In genomic region chr2:127516031-127516430, GRCh38 we compare ENCODE assay signal across 13 cellular contexts. TPM values are rescaled to one million over a fixed set of nuclear protein-coding genes. Genes with fewer than 3 reads are reported as not detected.
DNase-seq lines count a peak whose midpoint lies in the region; ATAC-seq, FAIRE-seq and TF ChIP-seq lines count a peak whose summit lies in the region.
"Had no signal": no experiment of that assay in that cellular context is flagged by ENCODE, and none has a peak within 500 bp of the region (broad histone marks: within the 10 kb centered on the region; RNA-seq: fewer than 3 reads in every experiment).

No MANE protein-coding gene starts in this region.

- H3K27ac Mint-ChIP-seq in stimulated activated naive CD8-positive, alpha-beta T cell treated with anti-CD3 and anti-CD28 coated beads, Interleukin-15, amount 100 ng/mL, for 72 hours: no peak overlapping the region
- no peak overlapping the region for H3K27ac Mint-ChIP-seq in activated naive CD4-positive, alpha-beta T cell treated with anti-CD3 and anti-CD28 coated beads, Interleukin-2, amount 50 U/mL, for 72 hours

- H3K4me1 ChIP-seq in GM23248 (ENCODE audit: insufficient read depth): peaks cover 36% of the 10 kb centered on the region
- H3K4me1 ChIP-seq in GM12878 (ENCODE audit: control insufficient read depth, insufficient read depth, low read length): no peaks in the 10 kb centered on the region; the same call in 1 of the 2 replicates
- H3K4me1 ChIP-seq: parathyroid adenoma had no signal

- peak; percentile 23 for FAIRE-seq in GM12878 (lab: Jason Lieb, UNC)

- no peaks in the 10 kb centered on the region for H3K9me2 ChIP-seq in GM23248 (ENCODE audit: insufficient read depth)

- no peak overlapping the region for H3K4me3 Mint-ChIP-seq in stimulated activated naive CD8-positive, alpha-beta T cell treated with anti-CD3 and anti-CD28 coated beads, Interleukin-15, amount 100 ng/mL, for 72 hours
- H3K4me3 Mint-ChIP-seq: activated T-cell treated with anti-CD3 and anti-CD28 coated beads, Interleukin-2, amount 50 U/mL, for 24 hours had no signal

- in situ Hi-C loops in GM23248 (cut with MboI): no loop called here
- in situ Hi-C loops in GM12878 (cut with MboI): no loop called here

- peaks cover 64% of the 10 kb centered on the region for H3K4me1 Mint-ChIP-seq in stimulated activated naive CD8-positive, alpha-beta T cell treated with anti-CD3 and anti-CD28 coated beads, Interleukin-15, amount 100 ng/mL, for 72 hours

- TF ChIP-seq POLR2A in GM12878 (IDR thresholded peaks at IDR 0.05; ENCODE audit: low read depth, low read length): no peak

- H2AFZ ChIP-seq in GM23248 (no peak overlapping the region), GM12878 (ENCODE audit: control insufficient read depth, low read depth, low read length) (no peak overlapping the region)
- H2AFZ ChIP-seq: parathyroid adenoma had no signal

- TF ChIP-seq CTCF in GM12878 (IDR thresholded peaks at IDR 0.05 in 2 of 3, conservative IDR thresholded peaks at IDR 0.05 in 1 of 3; ENCODE audit: control insufficient read depth in 2 of 3, extremely low read depth in 1 of 3, insufficient read depth in 1 of 3, low read depth in 3 of 3, low read length in 3 of 3): no peak

- H3K27me3 ChIP-seq in GM23248 (replicated peaks; ENCODE audit: insufficient read depth) (no peaks in the 10 kb centered on the region), GM12878 (replicated peaks in 1 of 2; ENCODE audit: control insufficient read depth in 2 of 2, insufficient read depth in 2 of 2, low read length in 1 of 2) (no peaks in the 10 kb centered on the region)

- H3K79me2 ChIP-seq in GM23248 (ENCODE audit: insufficient read depth): peaks cover 91% of the 10 kb centered on the region
- H3K79me2 ChIP-seq in GM12878 (ENCODE audit: control insufficient read depth, insufficient read depth, low read length): peaks cover 48% of the 10 kb centered on the region

- H3K9ac ChIP-seq in GM23248 (peak overlapping the region; percentile 91), GM12878 (ENCODE audit: control insufficient read depth, insufficient read depth, low read length) (no peak overlapping the region)
- H3K9ac ChIP-seq: parathyroid adenoma had no signal

- 2 to 3% methylated on average over 10 of the region's 10 CpGs for WGBS in GM23248 (ENCODE audit: low coverage in 1 of 2, low lambda C conversion rate in 2 of 2, missing lambda C conversion rate in 2 of 2), 2 experiments
- 91% methylated on average over 10 of the region's 10 CpGs for WGBS in GM12878 (ENCODE audit: insufficient coverage, insufficient replicate concordance, low lambda C conversion rate, missing lambda C conversion rate)

- TF ChIP-seq RAD21 in GM12878 (IDR thresholded peaks at IDR 0.05; ENCODE audit: insufficient read depth, low read depth, low read length): no peak

- BruUV-seq in GM12878 (replicated peaks; lab: Mats Ljungman, UMichigan): no TSS peak

- RAD21 ChIA-PET in GM12878 (lab: Charles Lee; ENCODE audit: unreplicated experiment): no interaction called here

- H3F3A ChIP-seq in GM23248 (ENCODE audit: insufficient read depth): peaks cover 51% of the 10 kb centered on the region

- H3K4me3 ChIP-seq in GM23248 (peak overlapping the region; percentile 44), GM12878 (no peak overlapping the region), skin epidermis (no peak overlapping the region)

- H3K9me3 ChIP-seq in GM23248 (ENCODE audit: low read depth) (no peaks in the 10 kb centered on the region), GM12878 (replicated peaks; ENCODE audit: control insufficient read depth, insufficient read depth, low read length) (no peaks in the 10 kb centered on the region; the same call in 2 of the 3 replicates)

- no peaks in the 10 kb centered on the region for H3K27me3 Mint-ChIP-seq in stimulated activated naive CD8-positive, alpha-beta T cell treated with anti-CD3 and anti-CD28 coated beads, Interleukin-15, amount 100 ng/mL, for 72 hours
- H3K27me3 Mint-ChIP-seq: activated T-cell treated with anti-CD3 and anti-CD28 coated beads, Interleukin-2, amount 50 U/mL, for 24 hours had no signal

- H4K20me1 ChIP-seq in GM23248 (ENCODE audit: insufficient read depth) (no peaks in the 10 kb centered on the region), GM12878 (ENCODE audit: control insufficient read depth, insufficient read depth) (peaks cover 3% of the 10 kb centered on the region; the same call in 1 of the 2 replicates)

- CTCF ChIA-PET in GM12878 (lab: Yijun Ruan, JAX): interaction anchor here (0.7 kb wide), 1 partner anchor 713 kb away, joined by 3 read pairs; no protein-coding TSS in a partner anchor

- H3K4me2 ChIP-seq in GM23248 (ENCODE audit: unreplicated experiment) (peak overlapping the region; percentile 83), GM12878 (ENCODE audit: control insufficient read depth, insufficient read depth) (no peak overlapping the region)

- H3K9me3 Mint-ChIP-seq in stimulated activated naive CD8-positive, alpha-beta T cell treated with anti-CD3 and anti-CD28 coated beads, Interleukin-15, amount 100 ng/mL, for 72 hours: no peaks in the 10 kb centered on the region
- H3K9me3 Mint-ChIP-seq in activated naive CD4-positive, alpha-beta T cell treated with anti-CD3 and anti-CD28 coated beads, Interleukin-2, amount 50 U/mL, for 72 hours: no peaks in the 10 kb centered on the region
- H3K9me3 Mint-ChIP-seq: activated T-cell treated with anti-CD3 and anti-CD28 coated beads, Interleukin-2, amount 50 U/mL, for 24 hours had no signal

- intact Hi-C loops in GM12878 (cut with micrococcal nuclease; ENCODE audit: unreplicated experiment): no loop called here

- peaks cover 23% of the 10 kb centered on the region; the same call in 1 of the 2 replicates for H3K36me3 ChIP-seq in GM23248 (ENCODE audit: low read depth)
- peaks cover 7 to 33% of the 10 kb centered on the region in 2 experiments; a peak in 3 of 4 replicates for H3K36me3 ChIP-seq in GM12878 (ENCODE audit: control insufficient read depth in 2 of 2, insufficient read depth in 2 of 2, low read length in 1 of 2)

- TF ChIP-seq EP300 in GM12878 (IDR thresholded peaks at IDR 0.05; ENCODE audit: borderline replicate concordance in 1 of 2, control insufficient read depth in 1 of 2, low read depth in 2 of 2, low read length in 2 of 2): no peak

- ATAC-seq in GM12878: no peak
- no peak for ATAC-seq in stimulated activated naive CD8-positive, alpha-beta T cell treated with anti-CD3 and anti-CD28 coated beads, Interleukin-15, amount 100 ng/mL, for 72 hours
- no peak for ATAC-seq in activated naive CD4-positive, alpha-beta T cell treated with anti-CD3 and anti-CD28 coated beads, Interleukin-2, amount 50 U/mL, for 72 hours

- SMC1A ChIA-PET in GM12878 (lab: Charles Lee; ENCODE audit: uncharacterized antibody, unreplicated experiment): interaction anchor here (0.6 kb wide), 1 partner anchor 42 kb away, joined by 3 read pairs; no protein-coding TSS in a partner anchor

- peak; percentile 99 for DNase-seq in GM23248
- DNase-seq in GM12878 (ENCODE audit: low read depth, low spot score): no peak
- peak; percentile 45 to 74 for DNase-seq in hippocampal formation (lab: John Stamatoyannopoulos, UW)
- DNase-seq in DMS114 treated with DMSO at 0.1 percent for 48 hours (lab: John Stamatoyannopoulos, UW; ENCODE audit: unreplicated experiment): no peak
- DNase-seq in NCI-H69 (lab: John Stamatoyannopoulos, UW): no peak
- DNase-seq in stimulated activated naive CD8-positive, alpha-beta T cell treated with anti-CD3 and anti-CD28 coated beads, Interleukin-15, amount 100 ng/mL, for 72 hours: no peak
- no peak for DNase-seq in activated naive CD4-positive, alpha-beta T cell treated with anti-CD3 and anti-CD28 coated beads, Interleukin-2, amount 50 U/mL, for 72 hours (ENCODE audit: low spot score in 2 of 2)
- DNase-seq: activated T-cell treated with anti-CD3 and anti-CD28 coated beads, Interleukin-2, amount 50 U/mL, for 24 hours; EL; NCI-H1417 treated with DMSO at 0.1 percent for 48 hours had no signal

- peaks cover 8 to 18% of the 10 kb centered on the region in 2 donors for H3K36me3 Mint-ChIP-seq in activated naive CD4-positive, alpha-beta T cell treated with anti-CD3 and anti-CD28 coated beads, Interleukin-2, amount 50 U/mL, for 72 hours

- H3K27ac ChIP-seq in GM23248 (peak overlapping the region; percentile 100), GM12878 (ENCODE audit: control insufficient read depth, insufficient read depth) (no peak overlapping the region), skin epidermis (peak overlapping the region in 12 of 21 experiments; percentile 26 to 73 (median 60))
- H3K27ac ChIP-seq: parathyroid adenoma had no signal

- POLR2A ChIA-PET in GM12878 (lab: Charles Lee): interaction anchor here (1.8 kb wide), 1 partner anchor 9 kb away, joined by 5 read pairs; no protein-coding TSS in a partner anchor

RNA-seq across cellular contexts. Expression of gene IWS1, which starts 10.3 kb away (rescaled TPM):
- 23.3 and 32.4 TPM in 2 replicates for total RNA-seq in GM23248 (2014; rRNA removed; shearing (Covaris generic))
- 41.1 and 42.4 TPM in 2 replicates for polyA plus RNA-seq in GM23248 (2016; fragmentation: Nextera tagmentation; extraction: Ambion mirVana)
- total RNA-seq in GM12878 (2013; cell fraction: nucleolus; rRNA removed): 86.7 and 89.4 TPM in 2 replicates
- 41.0 and 47.9 TPM in 2 replicates for total RNA-seq in GM12878 (2014; rRNA removed)
- total RNA-seq in GM12878 (2014; rRNA removed; fragmentation: Illumina TruSeq; extraction: Trizol): 66.4 and 68.9 TPM in 2 replicates
- 43.8 and 45.9 TPM in 2 replicates for total RNA-seq in GM12878 (2021)
- 20.0 TPM for polyA plus RNA-seq in GM12878 (2011; ENCODE audit: low read depth)
- 48.6 and 68.4 TPM in 2 replicates for polyA plus RNA-seq in GM12878 (2011; rRNA removed)
- 20.2 and 21.2 TPM in 2 replicates for polyA plus RNA-seq in GM12878 (2011; cell fraction: cytosol; rRNA removed)
- 23.2 and 30.5 TPM in 2 replicates for polyA plus RNA-seq in GM12878 (2011; cell fraction: nucleus; rRNA removed)
- 33.5 and 36.2 TPM in 2 replicates for polyA plus RNA-seq in GM12878 (2012)
- 62.8 and 80.0 TPM in 2 replicates for polyA plus RNA-seq in GM12878 (2014; fragmentation: Illumina TruSeq; extraction: Trizol)
- 10 to 100 TPM; 21.9 to 34.2 TPM for polyA plus RNA-seq in GM12878 (2014; fragmentation: Nextera tagmentation; extraction: Ambion mirVana)
- 36.7 and 37.9 TPM in 2 replicates for polyA plus RNA-seq in GM12878 (2014; rRNA removed)
- 10 to 100 TPM; 45.6 to 53.7 TPM for polyA plus RNA-seq in GM12878 (2016; fragmentation: Nextera tagmentation; extraction: Ambion mirVana)
- polyA minus RNA-seq in GM12878 (2011; rRNA and poly(A)+ RNA removed): 21.1 and 32.0 TPM in 2 replicates
- polyA minus RNA-seq in GM12878 (2011; cell fraction: cytosol; rRNA and poly(A)+ RNA removed): 12.8 and 14.9 TPM in 2 replicates
- polyA minus RNA-seq in GM12878 (2011; cell fraction: nucleus; rRNA and poly(A)+ RNA removed): 14.6 and 27.6 TPM in 2 replicates
- 10 to 100 TPM; 42.9 to 60.5 TPM for total RNA-seq in activated naive CD4-positive, alpha-beta T cell treated with anti-CD3 and anti-CD28 coated beads, Interleukin-2, amount 50 U/mL, for 72 hours

RNA-seq across cellular contexts. Expression of gene MYO7B, which starts 19.5 kb away (rescaled TPM):
- under 0.01 TPM in 1 of 2 replicates, not detected in the other for total RNA-seq in GM23248 (2014; rRNA removed; shearing (Covaris generic))
- not detected in 2 replicates for polyA plus RNA-seq in GM23248 (2016; fragmentation: Nextera tagmentation; extraction: Ambion mirVana)
- total RNA-seq in GM12878 (2013; cell fraction: nucleolus; rRNA removed): 7.6 and 14.2 TPM in 2 replicates
- total RNA-seq in GM12878 (2014; rRNA removed): 1.6 and 2.9 TPM in 2 replicates
- 1.6 and 2.2 TPM in 2 replicates for total RNA-seq in GM12878 (2014; rRNA removed; fragmentation: Illumina TruSeq; extraction: Trizol)
- 2.2 and 4.8 TPM in 2 replicates for total RNA-seq in GM12878 (2021)
- polyA plus RNA-seq in GM12878 (2011; ENCODE audit: low read depth): 0.83 TPM
- 0.09 and 0.23 TPM in 2 replicates for polyA plus RNA-seq in GM12878 (2011; rRNA removed)
- 0.18 and 0.30 TPM in 2 replicates for polyA plus RNA-seq in GM12878 (2011; cell fraction: cytosol; rRNA removed)
- polyA plus RNA-seq in GM12878 (2011; cell fraction: nucleus; rRNA removed): 0.85 and 1.2 TPM in 2 replicates
- 1.2 and 2.3 TPM in 2 replicates for polyA plus RNA-seq in GM12878 (2012)
- 0.51 and 1.4 TPM in 2 replicates for polyA plus RNA-seq in GM12878 (2014; fragmentation: Illumina TruSeq; extraction: Trizol)
- polyA plus RNA-seq in GM12878 (2014; fragmentation: Nextera tagmentation; extraction: Ambion mirVana): under 1 TPM; 0.08 to 0.18 TPM
- 1.9 and 2.3 TPM in 2 replicates for polyA plus RNA-seq in GM12878 (2014; rRNA removed)
- under 1 TPM; 0.67 to 0.92 TPM for polyA plus RNA-seq in GM12878 (2016; fragmentation: Nextera tagmentation; extraction: Ambion mirVana)
- 0.07 and 0.46 TPM in 2 replicates for polyA minus RNA-seq in GM12878 (2011; rRNA and poly(A)+ RNA removed)
- polyA minus RNA-seq in GM12878 (2011; cell fraction: cytosol; rRNA and poly(A)+ RNA removed): 0.13 TPM in 1 of 2 replicates, not detected in the other
- 0.48 TPM in 2 replicates for polyA minus RNA-seq in GM12878 (2011; cell fraction: nucleus; rRNA and poly(A)+ RNA removed)
- total RNA-seq in activated naive CD4-positive, alpha-beta T cell treated with anti-CD3 and anti-CD28 coated beads, Interleukin-2, amount 50 U/mL, for 72 hours: 1 to 10 TPM in 1 of 2 donors, under 1 TPM in 1; 0.64 to 1.9 TPM
- total RNA-seq: SK-MEL-5 had no signal

Comparison
In these comparisons a context has a peak if more than half of its experiments do, and no peak if none do; other contexts are left out.
1. DNase-seq: peak in GM23248 (single experiment) and hippocampal formation (2 of 2); none in GM12878 (single experiment), DMS114 treated with DMSO at 0.1 percent for 48 hours (single experiment), NCI-H69 (single experiment), stimulated activated naive CD8-positive, alpha-beta T cell treated with anti-CD3 and anti-CD28 coated beads, Interleukin-15, amount 100 ng/mL, for 72 hours (0 of 2) and activated naive CD4-positive, alpha-beta T cell treated with anti-CD3 and anti-CD28 coated beads, Interleukin-2, amount 50 U/mL, for 72 hours (0 of 2).